ENCODE assay signal across 9 cellular contexts in the genomic region with DNA sequence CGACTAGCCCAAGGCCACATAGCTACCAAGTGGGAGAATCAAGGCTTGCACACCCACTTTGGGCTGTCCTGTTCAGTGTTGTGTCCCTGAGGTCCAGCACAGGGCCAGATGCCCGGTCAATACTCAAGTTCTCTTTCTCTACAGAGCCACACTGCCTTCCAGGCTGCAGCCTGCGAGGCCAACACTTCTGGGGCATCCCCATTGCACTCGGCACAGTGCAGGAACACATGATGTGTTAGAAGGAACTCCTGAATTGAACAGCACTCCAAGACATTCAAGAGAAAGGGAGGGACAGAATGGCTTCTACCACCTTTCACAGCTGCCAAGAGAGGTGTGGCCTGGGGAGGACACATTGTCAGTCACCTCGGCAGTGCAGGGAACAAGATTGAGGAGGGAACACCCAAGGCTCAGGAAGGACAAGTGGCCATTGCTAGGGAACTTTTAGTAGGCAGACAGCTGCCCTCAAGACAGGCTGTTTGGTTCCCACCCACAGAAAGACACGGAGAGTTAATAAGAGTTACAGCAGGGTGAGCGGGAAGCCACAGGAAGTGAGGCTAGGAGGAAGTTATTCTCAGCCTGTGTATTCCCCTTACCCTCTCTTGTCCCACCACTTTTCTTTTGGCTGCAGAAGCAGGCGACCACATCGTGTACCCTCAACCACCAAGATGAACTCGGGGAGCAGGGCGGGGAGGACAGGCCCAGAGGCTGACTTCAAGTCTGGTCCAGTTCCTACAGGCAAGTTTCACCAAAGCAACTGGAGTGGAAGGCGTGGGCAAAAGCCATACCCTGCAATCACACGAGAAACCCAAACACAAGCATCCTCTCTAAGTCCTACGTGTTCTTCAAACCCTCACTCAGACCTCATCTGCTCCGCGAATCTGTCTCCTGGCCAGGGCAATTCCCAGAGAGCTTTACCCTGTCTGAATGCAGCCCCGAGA.
DNase-seq lines count a peak whose midpoint lies in the region; ATAC-seq and TF ChIP-seq lines count a peak whose summit lies in the region.
"Had no signal": no experiment of that assay in that cellular context is flagged by ENCODE, and none has a peak within 500 bp of the region (broad histone marks: within the 10 kb centered on the region; RNA-seq: fewer than 3 reads in every experiment).

No MANE protein-coding gene starts in this region.

- no peak for TF ChIP-seq POLR2A in transverse colon (IDR thresholded peaks at IDR 0.05)

- no peak for TF ChIP-seq EP300 in transverse colon (IDR thresholded peaks at IDR 0.05; ENCODE audit: low read depth)

- H3K4me3 ChIP-seq in trophoblast cell (ENCODE audit: low read depth, low read length) (no peak overlapping the region), transverse colon (no peak overlapping the region)

- in situ Hi-C loops in transverse colon (cut with MboI; ENCODE audit: low pct_ligation_motif_present in 1 of 4, low pct_unique_long_range_greater_than_20kb in 1 of 4, low sequenced_read_pairs in 3 of 4): no loop called here

- no peak overlapping the region for H4K12ac ChIP-seq in trophoblast cell (ENCODE audit: low read depth, low read length)

- H3K4me1 ChIP-seq in trophoblast cell (ENCODE audit: control insufficient read depth in 1 of 2, insufficient read depth in 2 of 2, low read length in 2 of 2) (peaks cover 3 to 4% of the 10 kb centered on the region in 2 experiments), transverse colon (no peaks in the 10 kb centered on the region)

- H3K18ac ChIP-seq in trophoblast cell (ENCODE audit: low read length): no peak overlapping the region

- peak; percentile 57 for DNase-seq in activated naive CD4-positive, alpha-beta T cell treated with anti-CD3 and anti-CD28 coated beads for 36 hours
- DNase-seq in activated naive CD4-positive, alpha-beta T cell treated with anti-CD3 and anti-CD28 coated beads, Interleukin-2, amount 50 U/mL, for 16 hours: no peak
- DNase-seq in activated T-helper 2 cell treated with anti-CD3 and anti-CD28 coated beads, Interferon-gamma antibody, Interleukin-2, Interleukin-4, amounts not matched to agents 10 μg/mL and 5 μg/mL and 100 μg/mL, durations not matched to agents 14 hours and 24 hours and 36 hours (ENCODE audit: low spot score): no peak
- peak; percentile 18 to 19 for DNase-seq in stimulated activated naive CD8-positive, alpha-beta T cell treated with anti-CD3 and anti-CD28 coated beads, Interleukin-15, amount 100 ng/mL, for 72 hours
- DNase-seq in trophoblast cell (no peak), transverse colon (no peak), islet precursor cell (no peak)

- H2BK12ac ChIP-seq in trophoblast cell (ENCODE audit: low read length): no peak overlapping the region

- TF ChIP-seq CTCF in transverse colon (IDR thresholded peaks at IDR 0.05): no peak

- H3K23ac ChIP-seq in trophoblast cell (ENCODE audit: low read length): no peak overlapping the region

- H3K36me3 Mint-ChIP-seq in activated naive CD4-positive, alpha-beta T cell treated with anti-CD3 and anti-CD28 coated beads for 36 hours (ENCODE audit: low read depth): no peaks in the 10 kb centered on the region
- H3K36me3 Mint-ChIP-seq in activated T-helper 2 cell treated with anti-CD3 and anti-CD28 coated beads, Interferon-gamma antibody, Interleukin-2, Interleukin-4, amounts not matched to agents 10 μg/mL and 5 μg/mL and 100 μg/mL, durations not matched to agents 14 hours and 24 hours and 36 hours (ENCODE audit: low read depth): peaks cover 3% of the 10 kb centered on the region

- ATAC-seq in HG02981 (IDR thresholded peaks at IDR 0.05; ENCODE audit: unreplicated experiment): peak; percentile 52
- peak; percentile 68 for ATAC-seq in stimulated activated naive CD8-positive, alpha-beta T cell treated with anti-CD3 and anti-CD28 coated beads, Interleukin-15, amount 100 ng/mL, for 72 hours

- no peak overlapping the region for H3K14ac ChIP-seq in trophoblast cell (ENCODE audit: low read length)

- H3K9me3 ChIP-seq in trophoblast cell (ENCODE audit: insufficient read depth, low read depth, low read length) (no peaks in the 10 kb centered on the region), transverse colon (no peaks in the 10 kb centered on the region)

- H3K79me2 ChIP-seq in trophoblast cell (ENCODE audit: control insufficient read depth, insufficient read depth, low read length, poor library complexity): no peaks in the 10 kb centered on the region

- H2AFZ ChIP-seq in trophoblast cell (ENCODE audit: insufficient read depth, low read length, poor library complexity): no peak overlapping the region

- no peak overlapping the region for H4K8ac ChIP-seq in trophoblast cell (ENCODE audit: low read depth, low read length)

- no peaks in the 10 kb centered on the region for H3K79me1 ChIP-seq in trophoblast cell (ENCODE audit: low read length)

- peaks cover 19% of the 10 kb centered on the region for H3K4me1 Mint-ChIP-seq in activated naive CD4-positive, alpha-beta T cell treated with anti-CD3 and anti-CD28 coated beads for 36 hours (ENCODE audit: low read depth)
- peaks cover 41% of the 10 kb centered on the region for H3K4me1 Mint-ChIP-seq in activated T-helper 2 cell treated with anti-CD3 and anti-CD28 coated beads, Interferon-gamma antibody, Interleukin-2, Interleukin-4, amounts not matched to agents 10 μg/mL and 5 μg/mL and 100 μg/mL, durations not matched to agents 14 hours and 24 hours and 36 hours (ENCODE audit: low read depth)
- H3K4me1 Mint-ChIP-seq in stimulated activated naive CD8-positive, alpha-beta T cell treated with anti-CD3 and anti-CD28 coated beads, Interleukin-15, amount 100 ng/mL, for 72 hours: peaks cover 25% of the 10 kb centered on the region

- H2BK5ac ChIP-seq in trophoblast cell (ENCODE audit: low read depth, low read length, poor library complexity): no peak overlapping the region

- CTCF ChIA-PET in activated naive CD4-positive, alpha-beta T cell treated with anti-CD3 and anti-CD28 coated beads for 36 hours (lab: Charles Lee): interaction anchor here (0.9 kb wide), 1 partner anchor 45 kb away, joined by 3 read pairs; no protein-coding TSS in a partner anchor

- H3K36me3 ChIP-seq in trophoblast cell (ENCODE audit: control insufficient read depth in 1 of 2, insufficient read depth in 2 of 2, low read length in 2 of 2) (no peaks in the 10 kb centered on the region), transverse colon (no peaks in the 10 kb centered on the region)

- H2AK5ac ChIP-seq in trophoblast cell (ENCODE audit: low read length): no peak overlapping the region

- no CpG with 5 or more reads among the region's 17 CpGs for WGBS in trophoblast cell (ENCODE audit: extremely low coverage, insufficient coverage, insufficient read length)
- 66 to 78% methylated on average over 2 to 16 of the region's 17 CpGs for WGBS in transverse colon (ENCODE audit: low coverage in 1 of 2), 2 donors

- H3K27me3 ChIP-seq in trophoblast cell (ENCODE audit: insufficient read depth, low read length) (no peaks in the 10 kb centered on the region), transverse colon (no peaks in the 10 kb centered on the region)

- peak overlapping the region; percentile 58 for H3K4me3 Mint-ChIP-seq in activated naive CD4-positive, alpha-beta T cell treated with anti-CD3 and anti-CD28 coated beads for 36 hours
- H3K4me3 Mint-ChIP-seq in activated T-helper 2 cell treated with anti-CD3 and anti-CD28 coated beads, Interferon-gamma antibody, Interleukin-2, Interleukin-4, amounts not matched to agents 10 μg/mL and 5 μg/mL and 100 μg/mL, durations not matched to agents 14 hours and 24 hours and 36 hours (ENCODE audit: low read depth): peak overlapping the region; percentile 53
- peak overlapping the region; percentile 51 to 56 for H3K4me3 Mint-ChIP-seq in stimulated activated naive CD8-positive, alpha-beta T cell treated with anti-CD3 and anti-CD28 coated beads, Interleukin-15, amount 100 ng/mL, for 72 hours

- H2BK120ac ChIP-seq in trophoblast cell (ENCODE audit: insufficient read depth, low read length, poor library complexity): no peak overlapping the region

- intact Hi-C loops in activated naive CD4-positive, alpha-beta T cell treated with anti-CD3 and anti-CD28 coated beads for 36 hours (cut with micrococcal nuclease): loop anchor here (1.0 to 5.0 kb wide), 3 partner anchors 12 to 413 kb away; partner anchors contain the start of genes OXTR and RAD18
- intact Hi-C loops in activated T-helper 2 cell treated with anti-CD3 and anti-CD28 coated beads, Interferon-gamma antibody, Interleukin-2, Interleukin-4, amounts not matched to agents 10 μg/mL and 5 μg/mL and 100 μg/mL, durations not matched to agents 14 hours and 24 hours and 36 hours (cut with micrococcal nuclease): no loop called here
- intact Hi-C loops in transverse colon (cut with DNase I; ENCODE audit: low total_unique reads): no loop called here

- no peaks in the 10 kb centered on the region for H3K27me3 Mint-ChIP-seq in activated naive CD4-positive, alpha-beta T cell treated with anti-CD3 and anti-CD28 coated beads for 36 hours (ENCODE audit: low read depth)
- peaks cover 2% of the 10 kb centered on the region for H3K27me3 Mint-ChIP-seq in activated T-helper 2 cell treated with anti-CD3 and anti-CD28 coated beads, Interferon-gamma antibody, Interleukin-2, Interleukin-4, amounts not matched to agents 10 μg/mL and 5 μg/mL and 100 μg/mL, durations not matched to agents 14 hours and 24 hours and 36 hours (ENCODE audit: low read depth)
- H3K27me3 Mint-ChIP-seq in stimulated activated naive CD8-positive, alpha-beta T cell treated with anti-CD3 and anti-CD28 coated beads, Interleukin-15, amount 100 ng/mL, for 72 hours: no peaks in the 10 kb centered on the region

- H3K27ac Mint-ChIP-seq in activated naive CD4-positive, alpha-beta T cell treated with anti-CD3 and anti-CD28 coated beads for 36 hours: peak overlapping the region; percentile 54
- peak overlapping the region; percentile 74 for H3K27ac Mint-ChIP-seq in activated T-helper 2 cell treated with anti-CD3 and anti-CD28 coated beads, Interferon-gamma antibody, Interleukin-2, Interleukin-4, amounts not matched to agents 10 μg/mL and 5 μg/mL and 100 μg/mL, durations not matched to agents 14 hours and 24 hours and 36 hours
- H3K27ac Mint-ChIP-seq in stimulated activated naive CD8-positive, alpha-beta T cell treated with anti-CD3 and anti-CD28 coated beads, Interleukin-15, amount 100 ng/mL, for 72 hours: peak overlapping the region in 1 of 2 donors; percentile 49

- no peaks in the 10 kb centered on the region for H3K9me3 Mint-ChIP-seq in activated naive CD4-positive, alpha-beta T cell treated with anti-CD3 and anti-CD28 coated beads for 36 hours
- H3K9me3 Mint-ChIP-seq in activated T-helper 2 cell treated with anti-CD3 and anti-CD28 coated beads, Interferon-gamma antibody, Interleukin-2, Interleukin-4, amounts not matched to agents 10 μg/mL and 5 μg/mL and 100 μg/mL, durations not matched to agents 14 hours and 24 hours and 36 hours: no peaks in the 10 kb centered on the region
- H3K9me3 Mint-ChIP-seq in stimulated activated naive CD8-positive, alpha-beta T cell treated with anti-CD3 and anti-CD28 coated beads, Interleukin-15, amount 100 ng/mL, for 72 hours: no peaks in the 10 kb centered on the region

- H4K91ac ChIP-seq in trophoblast cell (ENCODE audit: low read depth, low read length): no peak overlapping the region

- H3K4ac ChIP-seq in trophoblast cell (ENCODE audit: low read depth, low read length): no peak overlapping the region

- no peak overlapping the region for H3K9ac ChIP-seq in trophoblast cell (ENCODE audit: low read length)

- no peak overlapping the region for H3K4me2 ChIP-seq in trophoblast cell (ENCODE audit: low read length)

- H3K27ac ChIP-seq in trophoblast cell (ENCODE audit: low read depth, low read length): no peak overlapping the region
- peak overlapping the region in 1 of 4 donors; percentile 37 for H3K27ac ChIP-seq in transverse colon
- H3K27ac ChIP-seq: C4-2B had no signal

Comparison
In these comparisons a context has a peak if more than half of its experiments do, and no peak if none do; other contexts are left out.
1. DNase-seq: peak in activated naive CD4-positive, alpha-beta T cell treated with anti-CD3 and anti-CD28 coated beads for 36 hours (single experiment) and stimulated activated naive CD8-positive, alpha-beta T cell treated with anti-CD3 and anti-CD28 coated beads, Interleukin-15, amount 100 ng/mL, for 72 hours (2 of 2); none in activated naive CD4-positive, alpha-beta T cell treated with anti-CD3 and anti-CD28 coated beads, Interleukin-2, amount 50 U/mL, for 16 hours (single experiment), activated T-helper 2 cell treated with anti-CD3 and anti-CD28 coated beads, Interferon-gamma antibody, Interleukin-2, Interleukin-4, amounts not matched to agents 10 μg/mL and 5 μg/mL and 100 μg/mL, durations not matched to agents 14 hours and 24 hours and 36 hours (single experiment), trophoblast cell (0 of 2), transverse colon (single experiment) and islet precursor cell (single experiment).
2. Peak in every context shown above with its lines, with median percentiles within 50 percentile points of each other: H3K4me3 Mint-ChIP-seq.